ENCODE assay signal across 16 cellular contexts in the genomic region with DNA sequence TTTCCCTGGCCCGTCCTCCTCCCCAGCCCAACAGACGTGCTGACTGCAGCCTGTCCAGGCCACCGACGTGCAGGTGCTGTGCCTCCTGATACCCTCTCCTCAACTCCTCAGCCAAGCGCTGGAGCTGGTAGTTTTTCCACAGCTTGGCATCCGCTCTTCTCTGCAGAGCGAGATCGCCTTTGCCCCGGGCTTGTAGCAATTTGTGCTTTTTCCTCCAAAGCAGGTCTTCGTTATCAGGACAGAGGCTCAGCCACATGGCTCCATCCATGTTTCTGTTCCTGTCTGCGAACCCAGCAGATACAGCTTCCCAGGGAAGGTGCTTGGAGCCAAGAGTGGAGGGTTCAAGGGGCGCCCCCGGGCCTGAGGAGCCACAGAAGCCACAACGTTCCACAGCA. TPM values are rescaled to one million over a fixed set of nuclear protein-coding genes. Genes with fewer than 3 reads are reported as not detected.
DNase-seq lines count a peak whose midpoint lies in the region; ATAC-seq and TF ChIP-seq lines count a peak whose summit lies in the region.
"Had no signal": no experiment of that assay in that cellular context is flagged by ENCODE, and none has a peak within 500 bp of the region (broad histone marks: within the 10 kb centered on the region; RNA-seq: fewer than 3 reads in every experiment).

No MANE protein-coding gene starts in this region.

- no peaks in the 10 kb centered on the region for H3K27me3 Mint-ChIP-seq in dendritic cell treated with granulocyte-macrophage colony-stimulating factor and Interleukin-4, amounts not matched to agents 40 ng/mL and 50 ng/mL, for 4 days
- H3K27me3 Mint-ChIP-seq in neural progenitor cell (ENCODE audit: insufficient read depth, low read depth), result peaks cover 4% of the 10 kb centered on the region
- no peaks in the 10 kb centered on the region for H3K27me3 Mint-ChIP-seq in stimulated activated naive B cell treated with anti-CD40 and anti-IgM and Interleukin-4, amounts not matched to agents 10 μg/mL and 1 μg/mL and 100 μg/mL, for 72 hours

- H3K9me3 Mint-ChIP-seq in dendritic cell treated with granulocyte-macrophage colony-stimulating factor and Interleukin-4, amounts not matched to agents 40 ng/mL and 50 ng/mL, for 4 days, result no peaks in the 10 kb centered on the region
- H3K9me3 Mint-ChIP-seq in neural progenitor cell, result no peaks in the 10 kb centered on the region
- no peaks in the 10 kb centered on the region for H3K9me3 Mint-ChIP-seq in stimulated activated naive B cell treated with anti-CD40 and anti-IgM and Interleukin-4, amounts not matched to agents 10 μg/mL and 1 μg/mL and 100 μg/mL, for 72 hours
- H3K9me3 Mint-ChIP-seq: immature natural killer cell had no signal

- intact Hi-C loops in heart left ventricle (cut with DNase I), result no loop called here
- intact Hi-C loops in dendritic cell treated with granulocyte-macrophage colony-stimulating factor and Interleukin-4, amounts not matched to agents 40 ng/mL and 50 ng/mL, for 4 days (cut with micrococcal nuclease), result no loop called here
- intact Hi-C loops in vagina (cut with DNase I), result no loop called here

- no peak for ATAC-seq in heart left ventricle
- no peak for ATAC-seq in stimulated activated naive B cell treated with anti-CD40 and anti-IgM and Interleukin-4, amounts not matched to agents 10 μg/mL and 1 μg/mL and 100 μg/mL, for 72 hours (replicated peaks)

- WGBS in heart left ventricle, 4 donors, result 78 to 86% (median 81%) methylated on average over 13 to 14 of the region's 14 CpGs

- no peaks in the 10 kb centered on the region for H3K9me3 ChIP-seq in heart left ventricle
- no peaks in the 10 kb centered on the region for H3K9me3 ChIP-seq in right atrium auricular region
- H3K9me3 ChIP-seq in neural progenitor cell (ENCODE audit: low read depth), result no peaks in the 10 kb centered on the region
- H3K9me3 ChIP-seq in vagina, result no peaks in the 10 kb centered on the region
- H3K9me3 ChIP-seq: pancreas had no signal

- peaks cover 95% of the 10 kb centered on the region for H3K4me1 Mint-ChIP-seq in dendritic cell treated with granulocyte-macrophage colony-stimulating factor and Interleukin-4, amounts not matched to agents 40 ng/mL and 50 ng/mL, for 4 days (ENCODE audit: low read depth)
- H3K4me1 Mint-ChIP-seq in neural progenitor cell, result peaks cover 50% of the 10 kb centered on the region
- H3K4me1 Mint-ChIP-seq in stimulated activated naive B cell treated with anti-CD40 and anti-IgM and Interleukin-4, amounts not matched to agents 10 μg/mL and 1 μg/mL and 100 μg/mL, for 72 hours, result peaks cover 46 to 57% of the 10 kb centered on the region in 2 donors

- H3K4me3 ChIP-seq in heart left ventricle (no peak overlapping the region), right atrium auricular region (no peak overlapping the region), neural progenitor cell (no peak overlapping the region), vagina (no peak overlapping the region)
- H3K4me3 ChIP-seq: pancreas had no signal

- H3K36me3 Mint-ChIP-seq in dendritic cell treated with granulocyte-macrophage colony-stimulating factor and Interleukin-4, amounts not matched to agents 40 ng/mL and 50 ng/mL, for 4 days (ENCODE audit: low read depth), result peaks cover 79% of the 10 kb centered on the region
- peaks cover 3% of the 10 kb centered on the region for H3K36me3 Mint-ChIP-seq in neural progenitor cell
- peaks cover 0 to 3% of the 10 kb centered on the region in 2 donors for H3K36me3 Mint-ChIP-seq in stimulated activated naive B cell treated with anti-CD40 and anti-IgM and Interleukin-4, amounts not matched to agents 10 μg/mL and 1 μg/mL and 100 μg/mL, for 72 hours
- H3K36me3 Mint-ChIP-seq: immature natural killer cell had no signal

- H3K4me1 ChIP-seq in heart left ventricle (peaks cover 8 to 74% (median 58%) of the 10 kb centered on the region in 12 donors), right atrium auricular region (peaks cover 0 to 74% of the 10 kb centered on the region in 2 donors), neural progenitor cell (no peaks in the 10 kb centered on the region), vagina (peaks cover 79% of the 10 kb centered on the region)

- DNase-seq in heart left ventricle, result no peak
- no peak for DNase-seq in right atrium auricular region (ENCODE audit: low spot score)
- DNase-seq in neural progenitor cell (ENCODE audit: low spot score), result no peak
- no peak for DNase-seq in vagina (ENCODE audit: extremely low spot score in 2 of 2)
- no peak for DNase-seq in NCI-H1092 treated with DMSO at 0.1 percent for 48 hours (lab: John Stamatoyannopoulos, UW)
- DNase-seq in Ammon's horn (ENCODE audit: low spot score), result no peak
- DNase-seq in stimulated activated naive B cell treated with anti-CD40 and anti-IgM and Interleukin-4, amounts not matched to agents 10 μg/mL and 1 μg/mL and 100 μg/mL, for 72 hours, result no peak
- DNase-seq: activated CD4-positive, alpha-beta T cell treated with anti-CD3 and anti-CD28 coated beads for 48 hours; cerebellar nuclear complex; immature natural killer cell; Karpas-422; NCI-H146; NCI-H510A treated with DMSO at 0.1 percent for 48 hours; pancreas; T-helper 1 cell had no signal

- peak overlapping the region in 8 of 12 donors; percentile 3 to 86 (median 30) for H3K27ac ChIP-seq in heart left ventricle
- peak overlapping the region in 1 of 2 donors; percentile 21 for H3K27ac ChIP-seq in right atrium auricular region
- H3K27ac ChIP-seq in neural progenitor cell, result peak overlapping the region; percentile 49
- peak overlapping the region; percentile 37 for H3K27ac ChIP-seq in vagina

- no peak for TF ChIP-seq POLR2A in heart left ventricle (IDR thresholded peaks at IDR 0.05)
- no peak for TF ChIP-seq POLR2A in vagina (IDR thresholded peaks at IDR 0.05)

- no peak overlapping the region for H3K4me3 Mint-ChIP-seq in dendritic cell treated with granulocyte-macrophage colony-stimulating factor and Interleukin-4, amounts not matched to agents 40 ng/mL and 50 ng/mL, for 4 days
- H3K4me3 Mint-ChIP-seq in neural progenitor cell, result no peak overlapping the region
- H3K4me3 Mint-ChIP-seq in stimulated activated naive B cell treated with anti-CD40 and anti-IgM and Interleukin-4, amounts not matched to agents 10 μg/mL and 1 μg/mL and 100 μg/mL, for 72 hours, result peak overlapping the region in 1 of 2 donors; percentile 10

- H4K20me1 ChIP-seq in neural progenitor cell (ENCODE audit: low read depth), result peaks cover 66% of the 10 kb centered on the region

- no peak overlapping the region for H3K4me2 ChIP-seq in neural progenitor cell

- H3K27me3 ChIP-seq in heart left ventricle (no peaks in the 10 kb centered on the region), right atrium auricular region (no peaks in the 10 kb centered on the region), neural progenitor cell (no peaks in the 10 kb centered on the region), vagina (no peaks in the 10 kb centered on the region)
- H3K27me3 ChIP-seq: pancreas had no signal

- peak overlapping the region; percentile 87 for H3K27ac Mint-ChIP-seq in dendritic cell treated with granulocyte-macrophage colony-stimulating factor and Interleukin-4, amounts not matched to agents 40 ng/mL and 50 ng/mL, for 4 days
- peak overlapping the region; percentile 82 for H3K27ac Mint-ChIP-seq in neural progenitor cell
- H3K27ac Mint-ChIP-seq in stimulated activated naive B cell treated with anti-CD40 and anti-IgM and Interleukin-4, amounts not matched to agents 10 μg/mL and 1 μg/mL and 100 μg/mL, for 72 hours, result no peak overlapping the region

- no peak overlapping the region for H3K9ac ChIP-seq in neural progenitor cell

- TF ChIP-seq CTCF in heart left ventricle (IDR thresholded peaks at IDR 0.05), result no peak
- TF ChIP-seq CTCF in right atrium auricular region (IDR thresholded peaks at IDR 0.05), result no peak
- TF ChIP-seq CTCF in neural progenitor cell (IDR thresholded peaks at IDR 0.05), result no peak
- no peak for TF ChIP-seq CTCF in vagina (IDR thresholded peaks at IDR 0.05)

- H3F3A ChIP-seq in neural progenitor cell (ENCODE audit: low read depth), result no peaks in the 10 kb centered on the region

- peaks cover 12% of the 10 kb centered on the region for H3K79me2 ChIP-seq in neural progenitor cell (ENCODE audit: low read depth)

- peaks cover 0 to 7% (median 0%) of the 10 kb centered on the region in 9 donors for H3K36me3 ChIP-seq in heart left ventricle
- H3K36me3 ChIP-seq in right atrium auricular region, result no peaks in the 10 kb centered on the region
- H3K36me3 ChIP-seq in neural progenitor cell, result no peaks in the 10 kb centered on the region
- H3K36me3 ChIP-seq in vagina, result no peaks in the 10 kb centered on the region
- H3K36me3 ChIP-seq: pancreas had no signal

- no peak overlapping the region for H2AFZ ChIP-seq in neural progenitor cell (replicated peaks)

RNA-seq across cellular contexts. Expression of a gene that starts 10.9 kb away (rescaled TPM):
- total RNA-seq in heart left ventricle (1 to 10 TPM in 3 of 9 donors, under 1 TPM in 6; 0.23 to 3.3 (median 0.52) TPM), right atrium auricular region (1 to 10 TPM in 1 of 2 donors, under 1 TPM in 1; 0.83 to 1.1 TPM), neural progenitor cell (ENCODE audit: low replicate concordance) (0.28 and 0.39 TPM in 2 replicates), vagina (7.9 TPM)
- 1 to 10 TPM in 1 of 2 donors, under 1 TPM in 1; 0.29 to 2.0 TPM for polyA plus RNA-seq in heart left ventricle
- polyA plus RNA-seq: immature natural killer cell had no signal

RNA-seq across cellular contexts. Expression of a gene that starts 33.1 kb away (rescaled TPM):
- 100 to 1,000 TPM in 4 of 9 donors, 10 to 100 TPM in 5; 65.6 to 201 (median 98.3) TPM for total RNA-seq in heart left ventricle
- polyA plus RNA-seq in heart left ventricle, result 10 to 100 TPM; 25.1 to 54.4 TPM
- 100 to 1,000 TPM in 1 of 2 donors, 10 to 100 TPM in 1; 99.1 to 158 TPM for total RNA-seq in right atrium auricular region
- 19.8 and 22.3 TPM in 2 replicates for total RNA-seq in neural progenitor cell (ENCODE audit: low replicate concordance)
- 181 TPM for total RNA-seq in vagina

RNA-seq across cellular contexts. Expression of a gene that starts 51.4 kb away (rescaled TPM):
- total RNA-seq in heart left ventricle, result 10 to 100 TPM; 14.0 to 40.9 (median 21.0) TPM
- 10 to 100 TPM; 11.7 to 18.3 TPM for polyA plus RNA-seq in heart left ventricle
- total RNA-seq in right atrium auricular region, result 10 to 100 TPM; 15.4 to 18.1 TPM
- total RNA-seq in neural progenitor cell (ENCODE audit: low replicate concordance), result 16.6 and 20.4 TPM in 2 replicates
- total RNA-seq in vagina, result 71.2 TPM
